ENCODE assay signal across 17 cellular contexts in genomic region chr10:87927091-87927490, GRCh38.
DNase-seq lines count a peak whose midpoint lies in the region; ATAC-seq, FAIRE-seq and TF ChIP-seq lines count a peak whose summit lies in the region.
"Had no signal": no experiment of that assay in that cellular context is flagged by ENCODE, and none has a peak within 500 bp of the region (broad histone marks: within the 10 kb centered on the region; RNA-seq: fewer than 3 reads in every experiment).

No MANE protein-coding gene starts in this region.

- FAIRE-seq in astrocyte (lab: Jason Lieb, UNC) (peak; percentile 5), HepG2 (lab: Jason Lieb, UNC) (no peak)

- DNase-seq in AG08395 (ENCODE audit: low spot score) (peak; percentile 18), HFFc6 (peak; percentile 31), astrocyte (ENCODE audit: low read depth) (peak; percentile 73), HepG2 (ENCODE audit: low spot score) (no peak), RPMI8226 (no peak), left colon (no peak), midbrain (lab: John Stamatoyannopoulos, UW) (no peak)
- DNase-seq in activated CD8-positive, alpha-beta memory T cell treated with anti-CD3 and anti-CD28 coated beads, Interleukin-2, amount 10 ng/mL, durations not matched to agents 7 days and 5 days: no peak
- DNase-seq: activated naive CD8-positive, alpha-beta T cell treated with anti-CD3 and anti-CD28 coated beads, Interleukin-2, amount 50 U/mL, for 24 hours; activated T-cell treated with anti-CD3 and anti-CD28 coated beads, Interleukin-2, amount 50 U/mL, for 48 hours; DMS 273 treated with DMSO at 0.1 percent for 48 hours; GOT3; NCI-H1417; NCI-H524 treated with DMSO at 0.1 percent for 48 hours; stimulated activated CD4-positive, alpha-beta T cell treated with anti-CD3 and anti-CD28 coated beads, Interleukin-12 subunit alpha, Interleukin-12 subunit beta, amount 100 ng/mL, for 4 hours; T-helper 9 cell had no signal

- H3K36me3 Mint-ChIP-seq in HFFc6 (ENCODE audit: low read depth): peaks cover 50% of the 10 kb centered on the region
- H3K36me3 Mint-ChIP-seq in astrocyte (ENCODE audit: low read depth, unreplicated experiment): peaks cover 5% of the 10 kb centered on the region
- peaks cover 57% of the 10 kb centered on the region for H3K36me3 Mint-ChIP-seq in activated CD8-positive, alpha-beta memory T cell treated with anti-CD3 and anti-CD28 coated beads, Interleukin-2, amount 10 ng/mL, durations not matched to agents 7 days and 5 days

- H3K9me3 ChIP-seq in astrocyte (ENCODE audit: insufficient read depth, low read depth, low read length) (no peaks in the 10 kb centered on the region), HepG2 (ENCODE audit: low read length) (no peaks in the 10 kb centered on the region)

- no peak for TF ChIP-seq RAD21 in HepG2 (CRISPR knock-in tag; IDR thresholded peaks at IDR 0.05)

- H3K27me3 ChIP-seq in astrocyte (ENCODE audit: insufficient read depth, low read length): no peaks in the 10 kb centered on the region
- no peaks in the 10 kb centered on the region for H3K27me3 ChIP-seq in HepG2 (ENCODE audit: control insufficient read depth in 1 of 2, insufficient read depth in 2 of 2, low read length in 2 of 2)

- in situ Hi-C loops in HepG2 (cut with HindIII; ENCODE audit: extremely low pct_ligation_motif_present, low pct_unique_long_range_greater_than_20kb): no loop called here

- H3K4me3 Mint-ChIP-seq in HFFc6 (peak overlapping the region; percentile 74), astrocyte (ENCODE audit: unreplicated experiment) (peak overlapping the region; percentile 9)
- no peak overlapping the region for H3K4me3 Mint-ChIP-seq in activated CD8-positive, alpha-beta memory T cell treated with anti-CD3 and anti-CD28 coated beads, Interleukin-2, amount 10 ng/mL, durations not matched to agents 7 days and 5 days
- H3K4me3 Mint-ChIP-seq: activated naive CD8-positive, alpha-beta T cell treated with anti-CD3 and anti-CD28 coated beads, Interleukin-2, amount 50 U/mL, for 24 hours; memory B cell had no signal

- no peak for TF ChIP-seq EP300 in HepG2 (IDR thresholded peaks at IDR 0.05; ENCODE audit: low read depth in 2 of 2, low read length in 2 of 2)
- TF ChIP-seq EP300 in HepG2 (CRISPR knock-in tag; IDR thresholded peaks at IDR 0.05; ENCODE audit: borderline replicate concordance): no peak

- peaks cover 73% of the 10 kb centered on the region for H4K20me1 ChIP-seq in astrocyte (ENCODE audit: insufficient read depth, low read length)
- H4K20me1 ChIP-seq in HepG2 (ENCODE audit: insufficient read depth, low read length): no peaks in the 10 kb centered on the region; the same call in 1 of the 2 replicates

- 97% methylated on average over 2 of the region's 2 CpGs for WGBS in HepG2 (ENCODE audit: low lambda C conversion rate)

- H3K27ac ChIP-seq in astrocyte (ENCODE audit: low read depth, low read length) (peak overlapping the region; percentile 10), HepG2 (ENCODE audit: extremely low read length, insufficient read depth, low read length) (no peak overlapping the region)

- H3K4me1 Mint-ChIP-seq in HFFc6 (ENCODE audit: low read depth) (peaks cover 100% of the 10 kb centered on the region), astrocyte (ENCODE audit: low read depth, unreplicated experiment) (peaks cover 70% of the 10 kb centered on the region)
- peaks cover 27% of the 10 kb centered on the region for H3K4me1 Mint-ChIP-seq in activated CD8-positive, alpha-beta memory T cell treated with anti-CD3 and anti-CD28 coated beads, Interleukin-2, amount 10 ng/mL, durations not matched to agents 7 days and 5 days

- intact Hi-C loops in HepG2 (cut with micrococcal nuclease; ENCODE audit: unreplicated experiment): no loop called here
- intact Hi-C loops in left colon (cut with DNase I, micrococcal nuclease): no loop called here

- TF ChIP-seq CTCF in HFFc6 (IDR thresholded peaks at IDR 0.05): no peak
- TF ChIP-seq CTCF in astrocyte (IDR thresholded peaks at IDR 0.05; ENCODE audit: insufficient read depth, low read depth, low read length): no peak
- no peak for TF ChIP-seq CTCF in HepG2 (CRISPR knock-in tag; IDR thresholded peaks at IDR 0.05)

- peak overlapping the region; percentile 61 for H3K4me2 ChIP-seq in astrocyte (ENCODE audit: low read length)
- H3K4me2 ChIP-seq in HepG2 (ENCODE audit: low read depth, low read length): no peak overlapping the region

- no peak for TF ChIP-seq POLR2A in HepG2 (IDR thresholded peaks at IDR 0.05; ENCODE audit: insufficient read depth in 1 of 2, low read depth in 2 of 2, low read length in 2 of 2)

- POLR2A ChIA-PET in HepG2 (lab: Yijun Ruan, JAX): no interaction called here

- H3K79me2 ChIP-seq in astrocyte (ENCODE audit: insufficient read depth, low read length) (peaks cover 95% of the 10 kb centered on the region), HepG2 (ENCODE audit: insufficient read depth, low read length) (peaks cover 17% of the 10 kb centered on the region)

- peak overlapping the region; percentile 12 for H3K4me3 ChIP-seq in astrocyte (ENCODE audit: insufficient read depth, low read depth, low read length)
- no peak overlapping the region for H3K4me3 ChIP-seq in HepG2 (replicated peaks in 1 of 3; ENCODE audit: insufficient read depth in 1 of 3, low read depth in 2 of 3, low read length in 3 of 3)

- H3K36me3 ChIP-seq in astrocyte (ENCODE audit: insufficient read depth, low read length) (peaks cover 3% of the 10 kb centered on the region), HepG2 (replicated peaks in 1 of 2; ENCODE audit: control insufficient read depth in 1 of 2, insufficient read depth in 2 of 2, low read length in 2 of 2) (peaks cover 1 to 11% of the 10 kb centered on the region in 2 experiments; a peak in 3 of 5 replicates)

- ATAC-seq in HepG2 (no peak), left colon (no peak)
- no peak for ATAC-seq in activated CD8-positive, alpha-beta memory T cell treated with anti-CD3 and anti-CD28 coated beads, Interleukin-2, amount 10 ng/mL, durations not matched to agents 7 days and 5 days
- ATAC-seq: activated naive CD8-positive, alpha-beta T cell treated with anti-CD3 and anti-CD28 coated beads, Interleukin-2, amount 50 U/mL, for 24 hours had no signal

- H3K9me3 Mint-ChIP-seq in HFFc6 (no peaks in the 10 kb centered on the region), astrocyte (ENCODE audit: unreplicated experiment) (no peaks in the 10 kb centered on the region)
- H3K9me3 Mint-ChIP-seq in activated CD8-positive, alpha-beta memory T cell treated with anti-CD3 and anti-CD28 coated beads, Interleukin-2, amount 10 ng/mL, durations not matched to agents 7 days and 5 days (ENCODE audit: low read depth): no peaks in the 10 kb centered on the region
- H3K9me3 Mint-ChIP-seq: memory B cell had no signal

- H3K4me1 ChIP-seq in astrocyte (ENCODE audit: insufficient read depth, low read length) (peaks cover 21% of the 10 kb centered on the region), HepG2 (ENCODE audit: insufficient read depth, low read length) (no peaks in the 10 kb centered on the region)

- TSS peak; percentile 3 for BruUV-seq in HepG2 (replicated peaks; lab: Mats Ljungman, UMichigan)

- no peak overlapping the region for H3K9ac ChIP-seq in astrocyte (ENCODE audit: low read length)
- no peak overlapping the region for H3K9ac ChIP-seq in HepG2 (ENCODE audit: insufficient read depth, low read depth, low read length)

- H3K27ac Mint-ChIP-seq in HFFc6 (peak overlapping the region; percentile 71), astrocyte (ENCODE audit: unreplicated experiment) (peak overlapping the region; percentile 55)
- H3K27ac Mint-ChIP-seq in activated CD8-positive, alpha-beta memory T cell treated with anti-CD3 and anti-CD28 coated beads, Interleukin-2, amount 10 ng/mL, durations not matched to agents 7 days and 5 days: no peak overlapping the region
- H3K27ac Mint-ChIP-seq: activated naive CD8-positive, alpha-beta T cell treated with anti-CD3 and anti-CD28 coated beads, Interleukin-2, amount 50 U/mL, for 24 hours had no signal

- CTCF ChIA-PET in HepG2 (lab: Yijun Ruan, JAX; ENCODE audit: low intra/inter-chr PET ratio, low total read pairs): no interaction called here
- CTCF ChIA-PET in activated CD8-positive, alpha-beta memory T cell treated with anti-CD3 and anti-CD28 coated beads, Interleukin-2, amount 10 ng/mL, durations not matched to agents 7 days and 5 days (lab: Charles Lee): no interaction called here

- H3K27me3 Mint-ChIP-seq in HFFc6 (ENCODE audit: insufficient read depth): peaks cover 2% of the 10 kb centered on the region
- no peaks in the 10 kb centered on the region for H3K27me3 Mint-ChIP-seq in astrocyte (ENCODE audit: low read depth, unreplicated experiment)
- H3K27me3 Mint-ChIP-seq in activated CD8-positive, alpha-beta memory T cell treated with anti-CD3 and anti-CD28 coated beads, Interleukin-2, amount 10 ng/mL, durations not matched to agents 7 days and 5 days: no peaks in the 10 kb centered on the region
- H3K27me3 Mint-ChIP-seq: activated naive CD8-positive, alpha-beta T cell treated with anti-CD3 and anti-CD28 coated beads, Interleukin-2, amount 50 U/mL, for 24 hours; memory B cell had no signal

- no peak overlapping the region for H2AFZ ChIP-seq in astrocyte (ENCODE audit: low read depth, low read length)
- no peak overlapping the region for H2AFZ ChIP-seq in HepG2 (ENCODE audit: low read length)

TF ChIP-seq in HepG2, 621 proteins besides CTCF, POLR2A, EP300 and RAD21 (continues in another document):
- TF ChIP-seq DDIT3 (CRISPR knock-in tag; IDR thresholded peaks at IDR 0.05) (no peak), IKZF5 (CRISPR knock-in tag; IDR thresholded peaks at IDR 0.05) (no peak), ATF4 (CRISPR knock-in tag; IDR thresholded peaks at IDR 0.05) (no peak), ZNF761 (CRISPR knock-in tag; conservative IDR thresholded peaks at IDR 0.05) (no peak)

Comparison
In these comparisons a context has a peak if more than half of its experiments do, and no peak if none do; other contexts are left out.
1. DNase-seq: peak in AG08395 (single experiment), HFFc6 (single experiment) and astrocyte (single experiment); none in HepG2 (single experiment), RPMI8226 (single experiment), left colon (0 of 2), activated CD8-positive, alpha-beta memory T cell treated with anti-CD3 and anti-CD28 coated beads, Interleukin-2, amount 10 ng/mL, durations not matched to agents 7 days and 5 days (single experiment) and midbrain (single experiment).